In the genomic region with DNA sequence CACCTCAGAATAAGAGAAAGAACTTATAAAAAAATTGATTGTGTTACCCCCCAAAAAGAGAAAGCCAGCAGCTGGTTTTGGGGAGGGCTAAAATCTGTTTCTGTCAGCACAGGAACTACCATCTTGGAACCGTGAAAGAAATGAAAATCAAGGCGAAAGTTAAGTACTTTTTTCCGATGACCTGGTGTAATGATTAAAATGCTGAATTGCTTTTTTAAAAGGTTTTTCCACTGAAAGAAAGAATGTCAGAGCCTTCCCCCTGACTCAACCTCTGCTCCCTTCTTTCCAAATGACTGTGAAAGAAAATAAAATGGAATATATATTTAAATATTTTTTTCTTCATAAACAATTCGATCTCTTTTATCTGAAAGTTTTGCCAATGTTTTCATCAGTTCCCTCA, we compare ENCODE assay signal across 32 cellular contexts.
"Had no signal": no experiment of that assay in that cellular context is flagged by ENCODE, and none has a peak within 500 bp of the region (broad histone marks: within the 10 kb centered on the region; RNA-seq: fewer than 3 reads in every experiment).

No MANE protein-coding gene starts in this region.

- H3K4me1 ChIP-seq: parathyroid adenoma, psoas muscle, spleen, suprapubic skin, testis, tibial artery, transverse colon, upper lobe of right lung, uterus had no signal

- H3K4me3 Mint-ChIP-seq: naive thymus-derived CD8-positive, alpha-beta T cell; natural killer cell treated with Interleukin-12 subunit alpha and Interleukin-12 subunit beta and Interleukin-15 and Interleukin-18, amount 100 ng/mL, for 72 hours; nephron progenitor cell; neural crest cell; stimulated activated memory B cell treated with anti-CD40 and anti-IgM and Interleukin-4, amounts not matched to agents 10 μg/mL and 1 μg/mL and 100 μg/mL, for 72 hours; stimulated activated naive CD8-positive, alpha-beta T cell treated with anti-CD3 and anti-CD28 coated beads, Interleukin-15, amount 100 ng/mL, for 72 hours; type B pancreatic cell had no signal

- H3K36me3 Mint-ChIP-seq: natural killer cell treated with Interleukin-12 subunit alpha and Interleukin-12 subunit beta and Interleukin-15 and Interleukin-18, amount 100 ng/mL, for 72 hours; stimulated activated memory B cell treated with anti-CD40 and anti-IgM and Interleukin-4, amounts not matched to agents 10 μg/mL and 1 μg/mL and 100 μg/mL, for 72 hours; type B pancreatic cell had no signal

- H3K27me3 ChIP-seq: ovary, spleen, suprapubic skin, testis, tibial artery, transverse colon, upper lobe of right lung, uterus had no signal

- DNase-seq: naive thymus-derived CD8-positive, alpha-beta T cell; nephron progenitor cell; occipital lobe; ovary; posterior cingulate gyrus; psoas muscle; right cardiac atrium; spleen; stimulated activated CD4-positive, alpha-beta T cell treated with anti-CD3 and anti-CD28 coated beads, Interleukin-12 subunit alpha, Interleukin-12 subunit beta, amount 100 ng/mL, for 4 hours; stimulated activated CD4-positive, alpha-beta T cell treated with anti-CD3 and anti-CD28 coated beads, Interleukin-1b, Interleukin-23, amount 100 ng/mL, for 48 hours; stimulated activated CD4-positive, alpha-beta T cell treated with anti-CD3 and anti-CD28 coated beads, Interleukin-4, amount 100 ng/mL, for 1 hour; stimulated activated CD4-positive, alpha-beta T cell treated with anti-CD3 and anti-CD28 coated beads, Interleukin-4, amount 100 ng/mL, for 4 hours; stimulated activated CD8-positive, alpha-beta memory T cell treated with anti-CD3 and anti-CD28 coated beads, Interleukin-4, amount 100 ng/mL, for 48 hours; stimulated activated naive CD4-positive, alpha-beta T cell; stimulated activated naive CD8-positive, alpha-beta T cell treated with anti-CD3 and anti-CD28 coated beads, Interleukin-15, amount 100 ng/mL, for 72 hours; stimulated activated naive CD8-positive, alpha-beta T cell treated with anti-CD3 and anti-CD28 coated beads, Interleukin-15, Interleukin-2, amounts not matched to agents 100 U/mL and 50 U/mL, for 24 hours; substantia nigra; testis; tibial artery; transverse colon; upper lobe of right lung; uterus had no signal

- H3K9ac ChIP-seq: parathyroid adenoma had no signal

- H3K27me3 Mint-ChIP-seq: naive thymus-derived CD8-positive, alpha-beta T cell; progenitor cell of endocrine pancreas; stimulated activated memory B cell treated with anti-CD40 and anti-IgM and Interleukin-4, amounts not matched to agents 10 μg/mL and 1 μg/mL and 100 μg/mL, for 72 hours; stimulated activated naive CD8-positive, alpha-beta T cell treated with anti-CD3 and anti-CD28 coated beads, Interleukin-15, amount 100 ng/mL, for 72 hours had no signal

- H3K36me3 ChIP-seq: ovary, spleen, suprapubic skin, tibial artery, transverse colon, upper lobe of right lung, uterus had no signal

- H3K27ac ChIP-seq: ovary, parathyroid adenoma, psoas muscle, skin epidermis, suprapubic skin, testis, tibial artery, transverse colon, upper lobe of right lung, uterus had no signal

- H3K9me3 ChIP-seq: ovary, suprapubic skin, testis, tibial artery, transverse colon, upper lobe of right lung, uterus had no signal

- H2AFZ ChIP-seq: parathyroid adenoma had no signal

- H3K79me2 ChIP-seq: parathyroid adenoma had no signal

- ATAC-seq: naive thymus-derived CD8-positive, alpha-beta T cell; natural killer cell treated with Interleukin-12 subunit alpha and Interleukin-12 subunit beta and Interleukin-15 and Interleukin-18, amount 100 ng/mL, for 72 hours; psoas muscle; right cardiac atrium; sciatic nerve; stimulated activated memory B cell treated with anti-CD40 and anti-IgM and Interleukin-4, amounts not matched to agents 10 μg/mL and 1 μg/mL and 100 μg/mL, for 72 hours; stimulated activated naive CD8-positive, alpha-beta T cell treated with anti-CD3 and anti-CD28 coated beads, Interleukin-15, amount 100 ng/mL, for 72 hours; stimulated activated naive CD8-positive, alpha-beta T cell treated with anti-CD3 and anti-CD28 coated beads, Interleukin-15, Interleukin-2, amounts not matched to agents 100 U/mL and 50 U/mL, for 24 hours; upper lobe of right lung had no signal

- H3K9me3 Mint-ChIP-seq: natural killer cell treated with Interleukin-12 subunit alpha and Interleukin-12 subunit beta and Interleukin-15 and Interleukin-18, amount 100 ng/mL, for 72 hours; type B pancreatic cell had no signal

- H3K4me3 ChIP-seq: ovary, psoas muscle, skin epidermis, smooth muscle cell, spleen, suprapubic skin, testis, tibial artery, transverse colon, upper lobe of right lung, uterus had no signal

- H3K27ac Mint-ChIP-seq: natural killer cell treated with Interleukin-12 subunit alpha and Interleukin-12 subunit beta and Interleukin-15 and Interleukin-18, amount 100 ng/mL, for 72 hours; nephron progenitor cell; progenitor cell of endocrine pancreas; stimulated activated memory B cell treated with anti-CD40 and anti-IgM and Interleukin-4, amounts not matched to agents 10 μg/mL and 1 μg/mL and 100 μg/mL, for 72 hours; stimulated activated naive CD8-positive, alpha-beta T cell treated with anti-CD3 and anti-CD28 coated beads, Interleukin-15, amount 100 ng/mL, for 72 hours; type B pancreatic cell had no signal

- H3K4me1 Mint-ChIP-seq: naive thymus-derived CD8-positive, alpha-beta T cell; stimulated activated memory B cell treated with anti-CD40 and anti-IgM and Interleukin-4, amounts not matched to agents 10 μg/mL and 1 μg/mL and 100 μg/mL, for 72 hours; stimulated activated naive CD8-positive, alpha-beta T cell treated with anti-CD3 and anti-CD28 coated beads, Interleukin-15, amount 100 ng/mL, for 72 hours had no signal

- H3K4me2 ChIP-seq: smooth muscle cell had no signal
